ENCODE assay signal across 8 cellular contexts in genomic region chr15:38069506-38069905, GRCh38.
DNase-seq lines count a peak whose midpoint lies in the region; ATAC-seq, FAIRE-seq and TF ChIP-seq lines count a peak whose summit lies in the region.

No MANE protein-coding gene starts in this region.

- 10 to 74% methylated on average over 1 of the region's 1 CpG for WGBS in sigmoid colon, 2 donors

- no peaks in the 10 kb centered on the region for H3K36me3 ChIP-seq in sigmoid colon

- no peak for DNase-seq in activated CD4-positive, alpha-beta T cell treated with anti-CD3 and anti-CD28 coated beads for 36 hours
- no peak for DNase-seq in activated CD4-positive, alpha-beta T cell treated with anti-CD3 and anti-CD28 coated beads for 4 hours
- DNase-seq in T-helper 17 cell = no peak
- peak; percentile 84 for DNase-seq in fibroblast of villous mesenchyme (ENCODE audit: low read depth)
- peak; percentile 68 for DNase-seq in sigmoid colon
- DNase-seq in D721Med (ENCODE audit: insufficient read length, low spot score) = no peak

- no peak overlapping the region for H3K4me3 Mint-ChIP-seq in activated CD4-positive, alpha-beta T cell treated with anti-CD3 and anti-CD28 coated beads for 36 hours
- H3K4me3 Mint-ChIP-seq in T-helper 17 cell = peak overlapping the region; percentile 19

- H3K9me3 Mint-ChIP-seq in activated CD4-positive, alpha-beta T cell treated with anti-CD3 and anti-CD28 coated beads for 36 hours (ENCODE audit: low read depth) = no peaks in the 10 kb centered on the region

- TF ChIP-seq EP300 in sigmoid colon (IDR thresholded peaks at IDR 0.05) = no peak

- no peak for TF ChIP-seq CTCF in fibroblast of villous mesenchyme (IDR thresholded peaks at IDR 0.05; ENCODE audit: insufficient read depth, low read depth, low read length)
- no peak for TF ChIP-seq CTCF in sigmoid colon (IDR thresholded peaks at IDR 0.05)
- no peak for TF ChIP-seq CTCF in D721Med (IDR thresholded peaks at IDR 0.05; ENCODE audit: insufficient read depth, missing control alignments)

- no peaks in the 10 kb centered on the region for H3K36me3 Mint-ChIP-seq in activated CD4-positive, alpha-beta T cell treated with anti-CD3 and anti-CD28 coated beads for 36 hours (ENCODE audit: low read depth)
- peaks cover 2% of the 10 kb centered on the region for H3K36me3 Mint-ChIP-seq in T-helper 17 cell (ENCODE audit: low read depth)

- ATAC-seq in activated CD4-positive, alpha-beta T cell treated with anti-CD3 and anti-CD28 coated beads for 36 hours = peak; percentile 47
- ATAC-seq in T-helper 17 cell = peak; percentile 40
- ATAC-seq in HG02623 (IDR thresholded peaks at IDR 0.05; ENCODE audit: unreplicated experiment) = no peak
- no peak for ATAC-seq in HG02642 (IDR thresholded peaks at IDR 0.05; ENCODE audit: poor library complexity, unreplicated experiment)

- H3K27ac Mint-ChIP-seq in activated CD4-positive, alpha-beta T cell treated with anti-CD3 and anti-CD28 coated beads for 36 hours = no peak overlapping the region
- H3K27ac Mint-ChIP-seq in T-helper 17 cell = no peak overlapping the region

- H3K4me1 Mint-ChIP-seq in activated CD4-positive, alpha-beta T cell treated with anti-CD3 and anti-CD28 coated beads for 36 hours = peaks cover 45% of the 10 kb centered on the region
- peaks cover 15% of the 10 kb centered on the region for H3K4me1 Mint-ChIP-seq in T-helper 17 cell

- peak overlapping the region; percentile 46 to 55 (median 52) for H3K27ac ChIP-seq in sigmoid colon

- peaks cover 0 to 28% (median 15%) of the 10 kb centered on the region in 4 donors for H3K4me1 ChIP-seq in sigmoid colon

- intact Hi-C loops in activated CD4-positive, alpha-beta T cell treated with anti-CD3 and anti-CD28 coated beads for 36 hours (cut with DNase I, micrococcal nuclease) = loop anchor here in 1 of 2 experiments (10.0 kb wide), 1 partner anchor 615 kb away; no protein-coding TSS in a partner anchor
- intact Hi-C loops in sigmoid colon (cut with DNase I) = no loop called here

- FAIRE-seq in D721Med (lab: Jason Lieb, UNC) = no peak

- CTCF ChIA-PET in activated CD4-positive, alpha-beta T cell treated with anti-CD3 and anti-CD28 coated beads for 36 hours (lab: Charles Lee) = interaction anchor here (0.8 to 1.9 kb wide), 3 partner anchors 12 to 328 kb away, joined by 3 to 5 read pairs (median 3); no protein-coding TSS in a partner anchor

- H3K27me3 Mint-ChIP-seq in activated CD4-positive, alpha-beta T cell treated with anti-CD3 and anti-CD28 coated beads for 36 hours = peaks cover 55% of the 10 kb centered on the region
- peaks cover 64% of the 10 kb centered on the region for H3K27me3 Mint-ChIP-seq in T-helper 17 cell

- POLR2A ChIA-PET in activated CD4-positive, alpha-beta T cell treated with anti-CD3 and anti-CD28 coated beads for 36 hours (lab: Charles Lee) = no interaction called here

- H3K4me3 ChIP-seq in fibroblast of villous mesenchyme (ENCODE audit: low read depth, low read length) (peak overlapping the region; percentile 42), sigmoid colon (peak overlapping the region in 1 of 4 donors; percentile 16)

- H3K9me3 ChIP-seq in T-helper 17 cell (ENCODE audit: control insufficient read depth, low read length, poor library complexity, severe bottlenecking) (no peaks in the 10 kb centered on the region), sigmoid colon (no peaks in the 10 kb centered on the region)

- no peak for TF ChIP-seq POLR2A in sigmoid colon (IDR thresholded peaks at IDR 0.05)

- H3K27me3 ChIP-seq in sigmoid colon = no peaks in the 10 kb centered on the region

Comparison
In these comparisons a context has a peak if more than half of its experiments do, and no peak if none do; other contexts are left out.
1. ATAC-seq: peak in activated CD4-positive, alpha-beta T cell treated with anti-CD3 and anti-CD28 coated beads for 36 hours (single experiment) and T-helper 17 cell (single experiment); none in HG02623 (single experiment) and HG02642 (single experiment).
2. DNase-seq: peak in fibroblast of villous mesenchyme (single experiment) and sigmoid colon (single experiment); none in activated CD4-positive, alpha-beta T cell treated with anti-CD3 and anti-CD28 coated beads for 36 hours (single experiment), activated CD4-positive, alpha-beta T cell treated with anti-CD3 and anti-CD28 coated beads for 4 hours (0 of 2), T-helper 17 cell (0 of 3) and D721Med (single experiment).